Comparison of ENCODE assay signal across 1 cellular context in the genomic region with DNA sequence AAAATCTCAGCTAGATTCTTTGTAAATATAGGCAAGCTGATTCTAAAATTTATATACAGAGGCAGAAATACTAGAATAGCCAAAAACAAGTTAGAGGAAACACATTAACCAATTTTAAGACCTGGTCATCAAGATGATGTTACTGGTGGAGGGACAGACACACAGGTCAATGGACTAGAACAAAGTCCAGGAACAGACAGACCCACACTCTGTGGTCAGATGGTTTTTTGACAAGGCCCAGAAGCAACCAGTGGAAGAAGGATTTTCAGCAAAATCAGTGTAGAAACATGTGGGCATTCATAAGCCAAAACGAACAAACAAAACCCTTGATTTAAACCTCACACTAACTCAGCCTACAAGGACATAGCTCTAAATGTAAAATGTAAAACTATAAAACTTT.
TF ChIP-seq lines count a peak whose summit lies in the region.

No MANE protein-coding gene starts in this region.

TF ChIP-seq in HepG2, 621 proteins besides CTCF, POLR2A, EP300 and RAD21 (continued from another document):
- TF ChIP-seq, protein P1, sequence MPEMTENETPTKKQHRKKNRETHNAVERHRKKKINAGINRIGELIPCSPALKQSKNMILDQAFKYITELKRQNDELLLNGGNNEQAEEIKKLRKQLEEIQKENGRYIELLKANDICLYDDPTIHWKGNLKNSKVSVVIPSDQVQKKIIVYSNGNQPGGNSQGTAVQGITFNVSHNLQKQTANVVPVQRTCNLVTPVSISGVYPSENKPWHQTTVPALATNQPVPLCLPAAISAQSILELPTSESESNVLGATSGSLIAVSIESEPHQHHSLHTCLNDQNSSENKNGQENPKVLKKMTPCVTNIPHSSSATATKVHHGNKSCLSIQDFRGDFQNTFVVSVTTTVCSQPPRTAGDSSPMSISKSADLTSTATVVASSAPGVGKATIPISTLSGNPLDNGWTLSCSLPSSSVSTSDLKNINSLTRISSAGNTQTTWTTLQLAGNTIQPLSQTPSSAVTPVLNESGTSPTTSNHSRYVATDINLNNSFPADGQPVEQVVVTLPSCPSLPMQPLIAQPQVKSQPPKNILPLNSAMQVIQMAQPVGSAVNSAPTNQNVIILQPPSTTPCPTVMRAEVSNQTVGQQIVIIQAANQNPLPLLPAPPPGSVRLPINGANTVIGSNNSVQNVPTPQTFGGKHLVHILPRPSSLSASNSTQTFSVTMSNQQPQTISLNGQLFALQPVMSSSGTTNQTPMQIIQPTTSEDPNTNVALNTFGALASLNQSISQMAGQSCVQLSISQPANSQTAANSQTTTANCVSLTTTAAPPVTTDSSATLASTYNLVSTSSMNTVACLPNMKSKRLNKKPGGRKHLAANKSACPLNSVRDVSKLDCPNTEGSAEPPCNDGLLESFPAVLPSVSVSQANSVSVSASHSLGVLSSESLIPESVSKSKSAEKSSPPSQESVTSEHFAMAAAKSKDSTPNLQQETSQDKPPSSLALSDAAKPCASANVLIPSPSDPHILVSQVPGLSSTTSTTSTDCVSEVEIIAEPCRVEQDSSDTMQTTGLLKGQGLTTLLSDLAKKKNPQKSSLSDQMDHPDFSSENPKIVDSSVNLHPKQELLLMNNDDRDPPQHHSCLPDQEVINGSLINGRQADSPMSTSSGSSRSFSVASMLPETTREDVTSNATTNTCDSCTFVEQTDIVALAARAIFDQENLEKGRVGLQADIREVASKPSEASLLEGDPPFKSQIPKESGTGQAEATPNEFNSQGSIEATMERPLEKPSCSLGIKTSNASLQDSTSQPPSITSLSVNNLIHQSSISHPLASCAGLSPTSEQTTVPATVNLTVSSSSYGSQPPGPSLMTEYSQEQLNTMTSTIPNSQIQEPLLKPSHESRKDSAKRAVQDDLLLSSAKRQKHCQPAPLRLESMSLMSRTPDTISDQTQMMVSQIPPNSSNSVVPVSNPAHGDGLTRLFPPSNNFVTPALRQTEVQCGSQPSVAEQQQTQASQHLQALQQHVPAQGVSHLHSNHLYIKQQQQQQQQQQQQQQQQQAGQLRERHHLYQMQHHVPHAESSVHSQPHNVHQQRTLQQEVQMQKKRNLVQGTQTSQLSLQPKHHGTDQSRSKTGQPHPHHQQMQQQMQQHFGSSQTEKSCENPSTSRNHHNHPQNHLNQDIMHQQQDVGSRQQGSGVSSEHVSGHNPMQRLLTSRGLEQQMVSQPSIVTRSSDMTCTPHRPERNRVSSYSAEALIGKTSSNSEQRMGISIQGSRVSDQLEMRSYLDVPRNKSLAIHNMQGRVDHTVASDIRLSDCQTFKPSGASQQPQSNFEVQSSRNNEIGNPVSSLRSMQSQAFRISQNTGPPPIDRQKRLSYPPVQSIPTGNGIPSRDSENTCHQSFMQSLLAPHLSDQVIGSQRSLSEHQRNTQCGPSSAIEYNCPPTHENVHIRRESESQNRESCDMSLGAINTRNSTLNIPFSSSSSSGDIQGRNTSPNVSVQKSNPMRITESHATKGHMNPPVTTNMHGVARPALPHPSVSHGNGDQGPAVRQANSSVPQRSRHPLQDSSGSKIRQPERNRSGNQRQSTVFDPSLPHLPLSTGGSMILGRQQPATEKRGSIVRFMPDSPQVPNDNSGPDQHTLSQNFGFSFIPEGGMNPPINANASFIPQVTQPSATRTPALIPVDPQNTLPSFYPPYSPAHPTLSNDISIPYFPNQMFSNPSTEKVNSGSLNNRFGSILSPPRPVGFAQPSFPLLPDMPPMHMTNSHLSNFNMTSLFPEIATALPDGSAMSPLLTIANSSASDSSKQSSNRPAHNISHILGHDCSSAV (CRISPR knock-in tag; IDR thresholded peaks at IDR 0.05; ENCODE audit: borderline replicate concordance), result no peak
- TF ChIP-seq ZNF20 (CRISPR knock-in tag; IDR thresholded peaks at IDR 0.05) (no peak), TBP (CRISPR knock-in tag; IDR thresholded peaks at IDR 0.05) (no peak), IKZF1 (IDR thresholded peaks at IDR 0.05) (no peak), PHF21A (CRISPR knock-in tag; IDR thresholded peaks at IDR 0.05) (no peak)
